1 cellular context compared by ENCODE assay signal in genomic region chr2:207153266-207153990, GRCh38.
TF ChIP-seq lines count a peak whose summit lies in the region.

No MANE protein-coding gene starts in this region.

TF ChIP-seq in GM12878, 131 proteins besides CTCF, POLR2A, EP300 and RAD21:
- TF ChIP-seq ATF2 (IDR thresholded peaks at IDR 0.05; ENCODE audit: low read length), result 0 out of 2 replicates have a peak, but pooled peaks have one; percentile 15
- no peak for TF ChIP-seq PAX5 (IDR thresholded peaks at IDR 0.05; ENCODE audit: borderline replicate concordance, low read depth, low read length)
- no peak for TF ChIP-seq ATF7 (IDR thresholded peaks at IDR 0.05; ENCODE audit: low read depth)
- peak; percentile 22 for TF ChIP-seq MEF2B (IDR thresholded peaks at IDR 0.05; ENCODE audit: partially characterized antibody, poor library complexity, severe bottlenecking)
- no peak for TF ChIP-seq POLR2AphosphoS2 (IDR thresholded peaks at IDR 0.05; ENCODE audit: low read depth, low read length)
- no peak for TF ChIP-seq FOS (IDR thresholded peaks at IDR 0.05; ENCODE audit: borderline replicate concordance, extremely low read depth, insufficient read length)
- TF ChIP-seq NFXL1 (IDR thresholded peaks at IDR 0.05; ENCODE audit: borderline replicate concordance), result no peak
- no peak for TF ChIP-seq MTA2 (IDR thresholded peaks at IDR 0.05; ENCODE audit: low read depth)
- no peak for TF ChIP-seq CUX1 (IDR thresholded peaks at IDR 0.05; ENCODE audit: insufficient replicate concordance, low read depth, low read length)
TF ChIP-seq in GM12878: peak in this region for 2.
